ENCODE assay signal across 35 cellular contexts in the genomic region with DNA sequence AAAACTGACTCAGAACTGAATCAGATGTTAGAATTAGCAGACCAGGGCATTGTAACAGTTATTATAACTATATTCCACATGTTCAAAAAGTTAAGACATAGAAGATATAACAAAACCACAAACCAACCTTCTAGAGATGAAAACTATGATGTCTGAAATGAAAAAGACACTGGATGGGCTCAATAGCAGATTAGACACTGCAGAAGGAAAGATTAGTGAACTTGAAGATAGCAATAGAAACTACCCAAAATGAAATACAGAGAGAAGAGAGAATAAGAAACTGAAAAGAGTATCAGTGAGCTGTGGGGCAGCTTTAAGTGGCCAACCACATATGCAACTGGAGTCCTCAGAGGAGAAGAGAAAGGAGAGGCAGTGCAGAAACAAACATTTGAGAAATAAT.
"Had no signal": no experiment of that assay in that cellular context is flagged by ENCODE, and none has a peak within 500 bp of the region (broad histone marks: within the 10 kb centered on the region; RNA-seq: fewer than 3 reads in every experiment).

No MANE protein-coding gene starts in this region.

- H3K27me3 ChIP-seq: MG63 had no signal

- H3K4me3 ChIP-seq: MG63 had no signal

- DNase-seq: Karpas-422, Kasumi-1, MG63, MM.1S, MV-4-11, NCI-H1048, NCI-H1092, NCI-H1092 treated with DMSO at 0.1 percent for 48 hours, NCI-H1105, NCI-H1105 treated with DMSO at 0.1 percent for 48 hours, NCI-H1417, NCI-H1417 treated with DMSO at 0.1 percent for 48 hours, NCI-H1436, NCI-H1436 treated with DMSO at 0.1 percent for 48 hours, NCI-H146, NCI-H1694, NCI-H1694 treated with DMSO at 0.1 percent for 48 hours, NCI-H187, NCI-H187 treated with DMSO at 0.1 percent for 48 hours, NCI-H1930, NCI-H2029, NCI-H2029 treated with DMSO at 0.1 percent for 48 hours, NCI-H2081, NCI-H2081 treated with DMSO at 0.1 percent for 48 hours, NCI-H2107, NCI-H2171, NCI-H2171 treated with DMSO at 0.1 percent for 48 hours, NCI-H2227 treated with DMSO at 0.1 percent for 48 hours, NCI-H226, NCI-H345, NCI-H446, NCI-H446 treated with DMSO at 0.1 percent for 48 hours, NCI-H510A, NCI-H510A treated with DMSO at 0.1 percent for 48 hours, NCI-H524 had no signal

- H3K36me3 ChIP-seq: MG63 had no signal
